In the genomic region with DNA sequence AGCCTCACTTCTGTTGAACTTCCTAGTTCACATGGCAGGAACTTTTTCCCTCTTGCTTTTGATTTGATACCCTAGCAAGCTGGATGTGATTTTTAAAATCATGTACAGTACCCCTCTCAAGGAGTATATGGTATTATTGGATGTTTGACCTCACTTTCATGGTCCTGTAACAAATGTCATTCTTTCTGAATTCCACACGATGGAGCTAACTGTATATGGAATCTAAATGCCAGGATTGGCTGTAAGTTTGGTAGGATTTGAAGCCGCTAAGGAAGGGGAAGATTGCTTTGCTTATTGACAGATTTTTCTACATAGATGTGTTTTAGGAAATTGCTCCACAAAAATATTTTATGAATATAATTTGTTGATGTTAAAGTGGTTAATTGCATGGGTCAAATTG, we compare ENCODE assay signal across 8 cellular contexts. TPM values are rescaled to one million over a fixed set of nuclear protein-coding genes. Genes with fewer than 3 reads are reported as not detected.
DNase-seq lines count a peak whose midpoint lies in the region; ATAC-seq and TF ChIP-seq lines count a peak whose summit lies in the region.

No MANE protein-coding gene starts in this region.

- no peak overlapping the region for H2AFZ ChIP-seq in PC-9

- peaks cover 37% of the 10 kb centered on the region for H3K4me1 ChIP-seq in PC-9 (replicated peaks; ENCODE audit: insufficient read depth)

- H4K20me1 ChIP-seq in PC-9 (ENCODE audit: insufficient read depth) = no peaks in the 10 kb centered on the region

- TF ChIP-seq CTCF in 22Rv1 (IDR thresholded peaks at IDR 0.05) (peak; percentile 69), GM12875 (IDR thresholded peaks at IDR 0.05; ENCODE audit: borderline replicate concordance, insufficient read depth, low read depth, low read length) (0 out of 2 replicates have a peak, but pooled peaks have one; percentile 2), PC-9 (conservative IDR thresholded peaks at IDR 0.05) (peak; percentile 83), fibroblast of the aortic adventitia (IDR thresholded peaks at IDR 0.05; ENCODE audit: insufficient read depth, low read length) (peak; percentile 50), retinal pigment epithelial cell (conservative IDR thresholded peaks at IDR 0.05; ENCODE audit: low read depth, low read length) (peak; percentile 58)

- no peaks in the 10 kb centered on the region for H3K27me3 ChIP-seq in PC-9 (ENCODE audit: insufficient read depth, low read depth)

- CTCF ChIA-PET in PC-9 (lab: Charles Lee) = interaction anchor here (0.6 to 1.6 kb wide), 3 partner anchors 10 to 766 kb away, joined by 4 to 11 read pairs (median 6); no protein-coding TSS in a partner anchor

- no peaks in the 10 kb centered on the region for H3K79me2 ChIP-seq in PC-9 (ENCODE audit: low read depth)

- ATAC-seq in HG02970 (IDR thresholded peaks at IDR 0.05; ENCODE audit: low FRiP score, unreplicated experiment) (no peak), HG02759 (IDR thresholded peaks at IDR 0.05; ENCODE audit: unreplicated experiment) (no peak)

- no peaks in the 10 kb centered on the region for H3K36me3 ChIP-seq in PC-9 (ENCODE audit: low read depth)

- no peak overlapping the region for H3K4me2 ChIP-seq in PC-9

- POLR2A ChIA-PET in PC-9 (lab: Charles Lee; ENCODE audit: unreplicated experiment) = interaction anchor here (0.7 kb wide), 2 partner anchors 8 to 553 kb away, joined by 3 read pairs; partner anchors contain the start of gene SGO2

- no peak overlapping the region for H3K27ac ChIP-seq in 22Rv1
- peak overlapping the region; percentile 91; the same call in 1 of the 2 replicates for H3K27ac ChIP-seq in PC-9

- H3K9me2 ChIP-seq in PC-9 (ENCODE audit: insufficient read depth) = no peaks in the 10 kb centered on the region

- intact Hi-C loops in PC-9 (cut with micrococcal nuclease; ENCODE audit: unreplicated experiment) = loop anchor here (1.0 to 10.0 kb wide), 3 partner anchors 604 to 911 kb away; partner anchors contain the start of genes NIF3L1 and PPIL3

- H3K4me3 ChIP-seq in GM12875 (ENCODE audit: low read depth, low read length) (no peak overlapping the region), PC-9 (no peak overlapping the region), fibroblast of the aortic adventitia (ENCODE audit: low read depth, low read length) (no peak overlapping the region), retinal pigment epithelial cell (ENCODE audit: low read length) (no peak overlapping the region)

- peaks cover 14% of the 10 kb centered on the region for H3F3A ChIP-seq in PC-9 (ENCODE audit: insufficient read depth, low read depth)

- no peak for DNase-seq in PC-9
- DNase-seq in fibroblast of the aortic adventitia (ENCODE audit: low read depth) = peak; percentile 77
- no peak for DNase-seq in retinal pigment epithelial cell (ENCODE audit: low read depth)
- no peak for DNase-seq in NK-92 (lab: John Stamatoyannopoulos, UW; ENCODE audit: unreplicated experiment)

- no TSS peak for BruUV-seq in PC-9 (replicated peaks; lab: Mats Ljungman, UMichigan)

- H3K9me3 ChIP-seq in PC-9 (ENCODE audit: insufficient read depth, low read depth) = no peaks in the 10 kb centered on the region

RNA-seq across cellular contexts. Expression of gene MAIP1, which starts 18.3 kb away (rescaled TPM):
- 17.2 and 23.5 TPM in 2 replicates for total RNA-seq in PC-9 (2021)
- total RNA-seq in fibroblast of the aortic adventitia (ENCODE audit: low replicate concordance) = 5.6 and 23.3 TPM in 2 replicates

RNA-seq across cellular contexts. Expression of gene TYW5, which starts 18.4 kb away (rescaled TPM):
- total RNA-seq in PC-9 (2021) (6.4 and 7.2 TPM in 2 replicates), fibroblast of the aortic adventitia (ENCODE audit: low replicate concordance) (7.8 and 8.3 TPM in 2 replicates)

Comparison
In these comparisons a context has a peak if more than half of its experiments do, and no peak if none do; other contexts are left out.
1. CTCF ChIP-seq: peak in every context shown above with its lines; median percentile 83 in PC-9; 69 in 22Rv1; 58 in retinal pigment epithelial cell; 50 in fibroblast of the aortic adventitia; 2 in GM12875.